Comparison of ENCODE assay signal across 8 cellular contexts in the genomic region with DNA sequence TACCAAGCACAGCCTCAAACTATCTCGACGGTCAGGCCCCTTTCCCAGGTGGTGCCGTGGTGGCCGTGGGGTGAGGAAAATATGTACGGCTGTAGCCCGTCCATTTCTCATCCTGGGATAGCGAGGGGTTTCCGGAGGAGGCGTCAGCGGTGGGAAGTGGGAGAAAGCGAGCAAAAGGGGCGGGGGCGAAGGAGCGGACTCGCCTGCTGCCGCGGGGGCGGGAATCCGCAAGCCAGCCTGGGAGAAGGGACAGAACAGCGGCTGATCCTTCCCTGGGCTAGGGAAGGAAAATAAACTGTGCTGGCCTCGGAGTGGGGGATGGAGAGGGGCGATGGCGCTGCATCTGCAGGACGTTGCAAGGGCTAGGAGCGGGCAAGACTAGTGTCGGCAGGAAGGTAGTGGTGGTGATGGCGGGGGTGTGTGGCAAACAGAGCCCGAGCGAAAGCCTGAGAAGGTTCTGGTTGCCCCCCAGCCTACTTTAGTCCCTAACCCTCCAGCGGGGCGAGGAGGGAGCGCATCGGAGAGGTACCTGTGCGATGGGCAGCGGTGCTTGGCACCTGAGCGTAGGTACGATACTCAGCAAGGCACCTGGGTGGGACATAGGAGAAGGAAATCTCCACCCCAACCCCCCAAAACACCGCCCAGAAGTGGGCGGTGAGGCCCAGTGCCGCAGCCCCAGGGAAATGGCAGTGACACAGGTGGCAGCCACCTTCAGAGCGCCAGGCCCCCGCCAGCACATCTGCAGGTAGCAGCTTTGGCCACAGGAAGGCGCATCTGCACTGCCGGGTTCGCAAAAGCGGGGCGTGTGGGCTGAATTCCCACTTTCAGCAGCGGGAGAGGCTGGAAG. TPM values are rescaled to one million over a fixed set of nuclear protein-coding genes. Genes with fewer than 3 reads are reported as not detected.
A peak's percentile ranks its signal among the peaks of the same experiment; 100 is the strongest.
DNase-seq lines count a peak whose midpoint lies in the region; ATAC-seq and TF ChIP-seq lines count a peak whose summit lies in the region.

No MANE protein-coding gene starts in this region.

- WGBS in mammary epithelial cell (ENCODE audit: low coverage, missing lambda C conversion rate) = 7% methylated on average over 38 of the region's 48 CpGs
- 6 to 10% methylated on average over 33 to 38 of the region's 48 CpGs for WGBS in mesodermal cell (ENCODE audit: insufficient coverage in 2 of 2), 2 experiments

- H3K27ac ChIP-seq in mammary epithelial cell (ENCODE audit: insufficient read depth, low read depth, low read length) (no peak overlapping the region), mesodermal cell (ENCODE audit: low read depth, low read length, severe bottlenecking) (no peak overlapping the region)

- H3K79me2 ChIP-seq in mammary epithelial cell (ENCODE audit: insufficient read depth, low read length) = no peaks in the 10 kb centered on the region

- H3K4me3 ChIP-seq in BE2C (ENCODE audit: low read depth, low read length) = no peak overlapping the region
- peak overlapping the region in 2 of 3 experiments; percentile 40 to 43 for H3K4me3 ChIP-seq in mammary epithelial cell (replicated peaks in 1 of 3; ENCODE audit: insufficient read depth in 1 of 3, low read depth in 2 of 3, low read length in 3 of 3)
- peak overlapping the region; percentile 40 for H3K4me3 ChIP-seq in mesodermal cell (ENCODE audit: extremely low read depth, insufficient read depth, low read length, poor library complexity, severe bottlenecking)

- ATAC-seq in GM19351 (IDR thresholded peaks at IDR 0.05; ENCODE audit: unreplicated experiment) (peak; percentile 53), HG02588 (IDR thresholded peaks at IDR 0.05; ENCODE audit: unreplicated experiment) (no peak), HG02623 (IDR thresholded peaks at IDR 0.05; ENCODE audit: unreplicated experiment) (no peak)

- H4K20me1 ChIP-seq in mammary epithelial cell (ENCODE audit: insufficient read depth, low read length) = no peaks in the 10 kb centered on the region

- dilution Hi-C loops in mammary epithelial cell (cut with HindIII; ENCODE audit: low sequenced_read_pairs) = no loop called here

- DNase-seq in BE2C (peak; percentile 61), NCI-H69 (lab: John Stamatoyannopoulos, UW) (peak; percentile 80), mammary epithelial cell (peak; percentile 26), occipital lobe (lab: John Stamatoyannopoulos, UW) (no peak)

- TF ChIP-seq CTCF in BE2C (IDR thresholded peaks at IDR 0.05; ENCODE audit: low read depth, low read length) (peak; percentile 71), mammary epithelial cell (conservative IDR thresholded peaks at IDR 0.05 in 1 of 2, IDR thresholded peaks at IDR 0.05 in 1 of 2; ENCODE audit: extremely low read depth in 1 of 2, insufficient read depth in 1 of 2, low read depth in 1 of 2, low read length in 2 of 2) (peak; percentile 69 to 75)

- H3K27me3 ChIP-seq in BE2C (peaks cover 94% of the 10 kb centered on the region), mammary epithelial cell (ENCODE audit: insufficient read depth, low read length) (no peaks in the 10 kb centered on the region)

- no TSS peak for BruUV-seq in mammary epithelial cell (replicated peaks; lab: Mats Ljungman, UMichigan)

- H3K9ac ChIP-seq in mammary epithelial cell (ENCODE audit: insufficient read depth, low read length) = no peak overlapping the region

- no peaks in the 10 kb centered on the region for H3K36me3 ChIP-seq in BE2C
- H3K36me3 ChIP-seq in mammary epithelial cell (ENCODE audit: insufficient read depth, low read length) = no peaks in the 10 kb centered on the region
- H3K36me3 ChIP-seq in mesodermal cell (ENCODE audit: control insufficient read depth, insufficient read depth, low read length) = no peaks in the 10 kb centered on the region

- CTCF ChIA-PET in mammary epithelial cell (lab: Charles Lee; ENCODE audit: low non-redundant PET) = interaction anchor here (0.6 to 0.9 kb wide), 3 partner anchors 9 to 611 kb away, joined by 3 to 6 read pairs (median 4); no protein-coding TSS in a partner anchor

- intact Hi-C loops in mammary epithelial cell (cut with micrococcal nuclease) = loop anchor here (2.0 kb wide), 1 partner anchor 311 kb away; no protein-coding TSS in a partner anchor

- H3K4me2 ChIP-seq in mammary epithelial cell (ENCODE audit: insufficient read depth, low read depth, low read length) = peak overlapping the region; percentile 94

- H3K9me3 ChIP-seq in BE2C (no peaks in the 10 kb centered on the region), mammary epithelial cell (replicated peaks; ENCODE audit: insufficient read depth, low read length) (no peaks in the 10 kb centered on the region), mesodermal cell (ENCODE audit: control insufficient read depth, low read length) (no peaks in the 10 kb centered on the region)

- H3K4me1 ChIP-seq in BE2C = no peaks in the 10 kb centered on the region
- peaks cover 11% of the 10 kb centered on the region for H3K4me1 ChIP-seq in mammary epithelial cell (ENCODE audit: insufficient read depth, low read length)
- H3K4me1 ChIP-seq in mesodermal cell (ENCODE audit: control insufficient read depth, insufficient read depth, low read length, poor library complexity, severe bottlenecking) = peaks cover 3% of the 10 kb centered on the region

- peak overlapping the region; percentile 85 for H2AFZ ChIP-seq in mammary epithelial cell (ENCODE audit: low read depth, low read length)

- in situ Hi-C loops in mammary epithelial cell (cut with MboI; ENCODE audit: low sequenced_read_pairs in 2 of 2) = no loop called here

RNA-seq across cellular contexts. Expression of gene STEAP1B, which starts 49.9 kb away (rescaled TPM):
- 2.9 TPM for polyA plus RNA-seq in BE2C (2012; ENCODE audit: insufficient read depth, insufficient read length, low read depth)
- 1 to 10 TPM in 1 of 2 donors, under 1 TPM in 1; 0.17 to 1.6 TPM for total RNA-seq in mammary epithelial cell
- polyA plus RNA-seq in mammary epithelial cell = 0.26 TPM
- not detected for polyA minus RNA-seq in mammary epithelial cell
- polyA plus RNA-seq in mesodermal cell (2013, experiment 1 of 2) = 2.8 TPM
- 2.7 TPM for polyA plus RNA-seq in mesodermal cell (2013, experiment 2 of 2)
- total RNA-seq in occipital lobe = 1.1 TPM
